8 cellular contexts compared by ENCODE assay signal in genomic region chr12:30794591-30795409, GRCh38. TPM values are rescaled to one million over a fixed set of nuclear protein-coding genes. Genes with fewer than 3 reads are reported as not detected.
DNase-seq lines count a peak whose midpoint lies in the region; ATAC-seq and TF ChIP-seq lines count a peak whose summit lies in the region.

No MANE protein-coding gene starts in this region.

- TF ChIP-seq CTCF in esophagus muscularis mucosa (IDR thresholded peaks at IDR 0.05) (no peak), OCI-LY7 (conservative IDR thresholded peaks at IDR 0.05; ENCODE audit: low read length) (no peak)

- peak; percentile 52 for DNase-seq in activated CD8-positive, alpha-beta memory T cell treated with anti-CD3 and anti-CD28 coated beads, Interleukin-2, amount 10 ng/mL, durations not matched to agents 7 days and 5 days
- no peak for DNase-seq in activated CD8-positive, alpha-beta memory T cell treated with anti-CD3 and anti-CD28 coated beads, Interleukin-2, amount 50 U/mL, for 4 hours
- no peak for DNase-seq in esophagus muscularis mucosa (ENCODE audit: extremely low spot score)
- DNase-seq in non-pigmented ciliary epithelial cell (ENCODE audit: low read depth) = peak; percentile 96
- DNase-seq in OCI-LY7 (ENCODE audit: low spot score) = no peak
- no peak for DNase-seq in NAMALWA (ENCODE audit: low spot score)

- H3K4me3 ChIP-seq in esophagus muscularis mucosa = peak overlapping the region in 2 of 4 donors; percentile 60 to 68
- H3K4me3 ChIP-seq in OCI-LY7 (ENCODE audit: low read depth, low read length, poor library complexity, severe bottlenecking) = no peak overlapping the region

- no peaks in the 10 kb centered on the region for H3K9me2 ChIP-seq in OCI-LY7 (ENCODE audit: insufficient read depth, low read length)

- H3K27me3 ChIP-seq in esophagus muscularis mucosa = peaks cover 0 to 42% (median 5%) of the 10 kb centered on the region in 4 donors

- intact Hi-C loops in esophagus muscularis mucosa (cut with DNase I) = loop anchor here (10.0 kb wide), 1 partner anchor 100 kb away; the partner anchor contains the start of gene IPO8
- intact Hi-C loops in OCI-LY7 (cut with micrococcal nuclease; ENCODE audit: unreplicated experiment) = no loop called here

- no peak overlapping the region for H2AFZ ChIP-seq in OCI-LY7 (ENCODE audit: low read length)

- H3K4me1 ChIP-seq in esophagus muscularis mucosa = peaks cover 5 to 24% (median 21%) of the 10 kb centered on the region in 4 donors
- no peaks in the 10 kb centered on the region for H3K4me1 ChIP-seq in OCI-LY7 (ENCODE audit: insufficient read depth, low read length, poor library complexity, severe bottlenecking)

- H4K20me1 ChIP-seq in OCI-LY7 (ENCODE audit: insufficient read depth, low read length) = no peaks in the 10 kb centered on the region

- H3K9me3 Mint-ChIP-seq in activated CD8-positive, alpha-beta memory T cell treated with anti-CD3 and anti-CD28 coated beads, Interleukin-2, amount 10 ng/mL, durations not matched to agents 7 days and 5 days (ENCODE audit: low read depth) = no peaks in the 10 kb centered on the region
- H3K9me3 Mint-ChIP-seq in T-helper 1 cell treated with Interleukin-12 subunit alpha and Interleukin-12 subunit beta and Interleukin-4 antibody, amounts not matched to agents 30 μg/mL and 1 μg/mL, for 36 hours = no peaks in the 10 kb centered on the region

- ATAC-seq in activated CD8-positive, alpha-beta memory T cell treated with anti-CD3 and anti-CD28 coated beads, Interleukin-2, amount 10 ng/mL, durations not matched to agents 7 days and 5 days = peak; percentile 38
- ATAC-seq in HG03442 (IDR thresholded peaks at IDR 0.05; ENCODE audit: unreplicated experiment) = no peak

- TF ChIP-seq POLR2A in esophagus muscularis mucosa (IDR thresholded peaks at IDR 0.05; ENCODE audit: low read depth) = no peak

- H3K36me3 ChIP-seq in esophagus muscularis mucosa (no peaks in the 10 kb centered on the region), OCI-LY7 (ENCODE audit: insufficient read depth, low read length) (no peaks in the 10 kb centered on the region)

- H3K4me1 Mint-ChIP-seq in activated CD8-positive, alpha-beta memory T cell treated with anti-CD3 and anti-CD28 coated beads, Interleukin-2, amount 10 ng/mL, durations not matched to agents 7 days and 5 days = peaks cover 23% of the 10 kb centered on the region
- peaks cover 11% of the 10 kb centered on the region for H3K4me1 Mint-ChIP-seq in T-helper 1 cell treated with Interleukin-12 subunit alpha and Interleukin-12 subunit beta and Interleukin-4 antibody, amounts not matched to agents 30 μg/mL and 1 μg/mL, for 36 hours (ENCODE audit: low read depth)

- CTCF ChIA-PET in activated CD8-positive, alpha-beta memory T cell treated with anti-CD3 and anti-CD28 coated beads, Interleukin-2, amount 10 ng/mL, durations not matched to agents 7 days and 5 days (lab: Charles Lee) = interaction anchor here (1.3 to 2.6 kb wide), 2 partner anchors 41 to 52 kb away, joined by 4 to 22 read pairs; partner anchors contain the start of gene CAPRIN2
- CTCF ChIA-PET in OCI-LY7 (lab: Charles Lee; ENCODE audit: unreplicated experiment) = no interaction called here

- no TSS peak for BruUV-seq in OCI-LY7 (replicated peaks; lab: Mats Ljungman, UMichigan)

- H3K36me3 Mint-ChIP-seq in activated CD8-positive, alpha-beta memory T cell treated with anti-CD3 and anti-CD28 coated beads, Interleukin-2, amount 10 ng/mL, durations not matched to agents 7 days and 5 days = no peaks in the 10 kb centered on the region
- no peaks in the 10 kb centered on the region for H3K36me3 Mint-ChIP-seq in T-helper 1 cell treated with Interleukin-12 subunit alpha and Interleukin-12 subunit beta and Interleukin-4 antibody, amounts not matched to agents 30 μg/mL and 1 μg/mL, for 36 hours (ENCODE audit: low read depth)

- H3K9me3 ChIP-seq in esophagus muscularis mucosa (no peaks in the 10 kb centered on the region), OCI-LY7 (ENCODE audit: low read length) (no peaks in the 10 kb centered on the region)

- 73% methylated on average over 13 of the region's 13 CpGs for WGBS in esophagus muscularis mucosa

- no peaks in the 10 kb centered on the region for H3K79me2 ChIP-seq in OCI-LY7 (ENCODE audit: insufficient read depth, low read depth, low read length)

- POLR2A ChIA-PET in OCI-LY7 (lab: Charles Lee) = interaction anchor here (0.6 kb wide), 1 partner anchor 701 kb away, joined by 3 read pairs; no protein-coding TSS in a partner anchor

- TF ChIP-seq EP300 in esophagus muscularis mucosa (IDR thresholded peaks at IDR 0.05) = no peak

- H3K4me2 ChIP-seq in OCI-LY7 (ENCODE audit: low read length) = no peak overlapping the region

- peak overlapping the region; percentile 81 for H3K4me3 Mint-ChIP-seq in activated CD8-positive, alpha-beta memory T cell treated with anti-CD3 and anti-CD28 coated beads, Interleukin-2, amount 10 ng/mL, durations not matched to agents 7 days and 5 days
- H3K4me3 Mint-ChIP-seq in T-helper 1 cell treated with Interleukin-12 subunit alpha and Interleukin-12 subunit beta and Interleukin-4 antibody, amounts not matched to agents 30 μg/mL and 1 μg/mL, for 36 hours = peak overlapping the region; percentile 27

- H3K27ac ChIP-seq in esophagus muscularis mucosa (replicated peaks in 1 of 4) (peak overlapping the region in 3 of 4 donors; percentile 7 to 71 (median 33)), OCI-LY7 (ENCODE audit: low read depth, low read length, poor library complexity, severe bottlenecking) (no peak overlapping the region)

- peaks cover 42% of the 10 kb centered on the region for H3K27me3 Mint-ChIP-seq in activated CD8-positive, alpha-beta memory T cell treated with anti-CD3 and anti-CD28 coated beads, Interleukin-2, amount 10 ng/mL, durations not matched to agents 7 days and 5 days
- H3K27me3 Mint-ChIP-seq in T-helper 1 cell treated with Interleukin-12 subunit alpha and Interleukin-12 subunit beta and Interleukin-4 antibody, amounts not matched to agents 30 μg/mL and 1 μg/mL, for 36 hours (ENCODE audit: low read depth) = peaks cover 56% of the 10 kb centered on the region

- peak overlapping the region; percentile 79 for H3K27ac Mint-ChIP-seq in activated CD8-positive, alpha-beta memory T cell treated with anti-CD3 and anti-CD28 coated beads, Interleukin-2, amount 10 ng/mL, durations not matched to agents 7 days and 5 days
- H3K27ac Mint-ChIP-seq in T-helper 1 cell treated with Interleukin-12 subunit alpha and Interleukin-12 subunit beta and Interleukin-4 antibody, amounts not matched to agents 30 μg/mL and 1 μg/mL, for 36 hours = no peak overlapping the region

RNA-seq across cellular contexts. Expression of gene CAPRIN2, which starts 40.0 kb away (rescaled TPM):
- total RNA-seq in activated CD8-positive, alpha-beta memory T cell treated with anti-CD3 and anti-CD28 coated beads, Interleukin-2, amount 10 ng/mL, durations not matched to agents 7 days and 5 days = 10 to 100 TPM; 10.0 to 16.2 TPM
- total RNA-seq in esophagus muscularis mucosa (10 to 100 TPM; 21.5 to 44.4 (median 27.9) TPM), OCI-LY7 (2022) (23.7 and 24.7 TPM in 2 replicates)
- total RNA-seq in OCI-LY7 (2014; rRNA removed; shearing (Covaris generic)) = 21.7 and 23.8 TPM in 2 replicates

Comparison
In these comparisons a context has a peak if more than half of its experiments do, and no peak if none do; other contexts are left out.
1. DNase-seq: peak in activated CD8-positive, alpha-beta memory T cell treated with anti-CD3 and anti-CD28 coated beads, Interleukin-2, amount 10 ng/mL, durations not matched to agents 7 days and 5 days (single experiment) and non-pigmented ciliary epithelial cell (single experiment); none in activated CD8-positive, alpha-beta memory T cell treated with anti-CD3 and anti-CD28 coated beads, Interleukin-2, amount 50 U/mL, for 4 hours (single experiment), esophagus muscularis mucosa (single experiment), OCI-LY7 (single experiment) and NAMALWA (single experiment).